ENCODE assay signal across 21 cellular contexts in the genomic region with DNA sequence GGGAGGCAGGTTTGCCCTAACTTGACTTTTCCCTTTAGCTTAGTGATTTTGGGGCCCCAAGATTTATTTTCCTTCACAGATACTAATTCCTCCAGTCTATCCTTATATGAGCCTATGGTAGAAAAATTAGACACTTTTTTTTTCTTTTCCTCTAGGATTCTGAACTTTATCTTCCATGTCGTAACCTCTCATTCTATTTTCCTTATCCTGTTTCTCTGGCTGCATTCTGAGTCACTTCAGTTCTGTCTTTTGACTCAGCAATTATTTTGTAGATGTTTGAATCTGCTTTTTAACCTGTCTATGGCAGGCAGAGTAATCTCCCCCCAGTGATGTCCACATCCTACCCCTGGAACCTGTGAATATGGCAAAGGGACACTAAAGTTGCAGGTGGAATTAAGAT.
"Had no signal": no experiment of that assay in that cellular context is flagged by ENCODE, and none has a peak within 500 bp of the region (broad histone marks: within the 10 kb centered on the region; RNA-seq: fewer than 3 reads in every experiment).

No MANE protein-coding gene starts in this region.

- H3K4me1 Mint-ChIP-seq: IgD-negative memory B cell had no signal

- DNase-seq: KBM-7, MM.1S, NCI-H1092 treated with DMSO at 0.1 percent for 48 hours, NCI-H1417, NCI-H1436 treated with DMSO at 0.1 percent for 48 hours, NCI-H1694, NCI-H187 treated with DMSO at 0.1 percent for 48 hours, NCI-H2029 treated with DMSO at 0.1 percent for 48 hours, NCI-H2227 treated with DMSO at 0.1 percent for 48 hours, NCI-H446, NCI-H510A, NCI-H524 treated with DMSO at 0.1 percent for 48 hours, NCI-H69, NCI-H774, SHP77, SK-N-SH had no signal

- H3K27ac ChIP-seq: HL-60, RWPE1 had no signal

- FAIRE-seq: HTR-8/SVneo had no signal

- H3K27ac Mint-ChIP-seq: IgD-negative memory B cell had no signal

- H3K9ac ChIP-seq: SK-N-SH had no signal

- ATAC-seq: Panc1 had no signal

- H3K9me2 ChIP-seq: SK-N-SH had no signal

- H3K9me3 ChIP-seq: SK-N-SH had no signal

- H3K27me3 Mint-ChIP-seq: IgD-negative memory B cell had no signal

- H3K4me2 ChIP-seq: SK-N-SH had no signal

- H3K36me3 Mint-ChIP-seq: IgD-negative memory B cell had no signal
